ENCODE assay signal across 27 cellular contexts in genomic region chr17:22470411-22471175, GRCh38.
"Had no signal": no experiment of that assay in that cellular context is flagged by ENCODE, and none has a peak within 500 bp of the region (broad histone marks: within the 10 kb centered on the region; RNA-seq: fewer than 3 reads in every experiment).

No MANE protein-coding gene starts in this region.

- H3K4me1 ChIP-seq: left ventricle myocardium inferior, parathyroid adenoma, right atrium auricular region, right lobe of liver, tibial nerve, uterus had no signal

- H3K36me3 ChIP-seq: left ventricle myocardium inferior, right atrium auricular region, right lobe of liver, tibial nerve, uterus had no signal

- H3K36me3 Mint-ChIP-seq: naive thymus-derived CD4-positive, alpha-beta T cell; stimulated activated memory B cell treated with anti-CD40 and anti-IgM and Interleukin-4, amounts not matched to agents 10 μg/mL and 1 μg/mL and 100 μg/mL, for 72 hours; type B pancreatic cell had no signal

- H3K4me3 Mint-ChIP-seq: naive thymus-derived CD4-positive, alpha-beta T cell; nephron; neural crest cell; stimulated activated memory B cell treated with anti-CD40 and anti-IgM and Interleukin-4, amounts not matched to agents 10 μg/mL and 1 μg/mL and 100 μg/mL, for 72 hours; stimulated activated naive CD8-positive, alpha-beta T cell treated with anti-CD3 and anti-CD28 coated beads, Interleukin-15, amount 100 ng/mL, for 72 hours; type B pancreatic cell had no signal

- H3K9me3 ChIP-seq: left ventricle myocardium inferior, right atrium auricular region, right lobe of liver, tibial nerve, uterus had no signal

- H3K27me3 Mint-ChIP-seq: naive thymus-derived CD4-positive, alpha-beta T cell; progenitor cell of endocrine pancreas; stimulated activated memory B cell treated with anti-CD40 and anti-IgM and Interleukin-4, amounts not matched to agents 10 μg/mL and 1 μg/mL and 100 μg/mL, for 72 hours; stimulated activated naive CD8-positive, alpha-beta T cell treated with anti-CD3 and anti-CD28 coated beads, Interleukin-15, amount 100 ng/mL, for 72 hours; type B pancreatic cell had no signal

- H2AFZ ChIP-seq: hepatocyte, parathyroid adenoma had no signal

- DNase-seq: islet precursor cell; left ventricle myocardium inferior; mesendoderm; midbrain; mucosa of descending colon; naive thymus-derived CD4-positive, alpha-beta T cell; nucleus accumbens; right lobe of liver; stimulated activated CD4-positive, alpha-beta T cell treated with anti-CD3 and anti-CD28 coated beads, Interleukin-1b, Interleukin-23, amount 100 ng/mL, for 48 hours; stimulated activated CD4-positive, alpha-beta T cell treated with anti-CD3 and anti-CD28 coated beads, Interleukin-2, amount 100 ng/mL, for 48 hours; stimulated activated CD4-positive, alpha-beta T cell treated with anti-CD3 and anti-CD28 coated beads, Interleukin-4, amount 100 ng/mL, for 4 hours; stimulated activated CD8-positive, alpha-beta memory T cell treated with anti-CD3 and anti-CD28 coated beads, Interleukin-4, amount 100 ng/mL, for 48 hours; stimulated activated naive CD4-positive, alpha-beta T cell treated with Interleukin-2 at 50 U/mL for 16 hours; stimulated activated naive CD8-positive, alpha-beta T cell treated with anti-CD3 and anti-CD28 coated beads, Interleukin-15, amount 100 ng/mL, for 72 hours; substantia nigra; uterus had no signal

- H3K27ac ChIP-seq: hepatocyte, left ventricle myocardium inferior, parathyroid adenoma, right atrium auricular region, right lobe of liver, tibial nerve, uterus had no signal

- H3K27me3 ChIP-seq: hepatocyte, right atrium auricular region, right lobe of liver, tibial nerve, uterus had no signal

- H3K4me3 ChIP-seq: hepatocyte, left ventricle myocardium inferior, lung, mucosa of descending colon, right atrium auricular region, right lobe of liver, smooth muscle cell, tibial nerve, uterus had no signal

- H3K79me2 ChIP-seq: hepatocyte, parathyroid adenoma had no signal

- H3K4me1 Mint-ChIP-seq: naive thymus-derived CD4-positive, alpha-beta T cell; nephron; neural crest cell; stimulated activated memory B cell treated with anti-CD40 and anti-IgM and Interleukin-4, amounts not matched to agents 10 μg/mL and 1 μg/mL and 100 μg/mL, for 72 hours; stimulated activated naive CD8-positive, alpha-beta T cell treated with anti-CD3 and anti-CD28 coated beads, Interleukin-15, amount 100 ng/mL, for 72 hours had no signal

- ATAC-seq: mucosa of descending colon; naive thymus-derived CD4-positive, alpha-beta T cell; right lobe of liver; stimulated activated memory B cell treated with anti-CD40 and anti-IgM and Interleukin-4, amounts not matched to agents 10 μg/mL and 1 μg/mL and 100 μg/mL, for 72 hours; stimulated activated naive CD8-positive, alpha-beta T cell treated with anti-CD3 and anti-CD28 coated beads, Interleukin-15, amount 100 ng/mL, for 72 hours had no signal

- H3K4me2 ChIP-seq: hepatocyte, smooth muscle cell had no signal

- H3K9ac ChIP-seq: parathyroid adenoma had no signal

- H3K27ac Mint-ChIP-seq: naive thymus-derived CD4-positive, alpha-beta T cell; nephron; progenitor cell of endocrine pancreas; stimulated activated memory B cell treated with anti-CD40 and anti-IgM and Interleukin-4, amounts not matched to agents 10 μg/mL and 1 μg/mL and 100 μg/mL, for 72 hours; stimulated activated naive CD8-positive, alpha-beta T cell treated with anti-CD3 and anti-CD28 coated beads, Interleukin-15, amount 100 ng/mL, for 72 hours; type B pancreatic cell had no signal
